ENCODE assay signal across 18 cellular contexts in the genomic region with DNA sequence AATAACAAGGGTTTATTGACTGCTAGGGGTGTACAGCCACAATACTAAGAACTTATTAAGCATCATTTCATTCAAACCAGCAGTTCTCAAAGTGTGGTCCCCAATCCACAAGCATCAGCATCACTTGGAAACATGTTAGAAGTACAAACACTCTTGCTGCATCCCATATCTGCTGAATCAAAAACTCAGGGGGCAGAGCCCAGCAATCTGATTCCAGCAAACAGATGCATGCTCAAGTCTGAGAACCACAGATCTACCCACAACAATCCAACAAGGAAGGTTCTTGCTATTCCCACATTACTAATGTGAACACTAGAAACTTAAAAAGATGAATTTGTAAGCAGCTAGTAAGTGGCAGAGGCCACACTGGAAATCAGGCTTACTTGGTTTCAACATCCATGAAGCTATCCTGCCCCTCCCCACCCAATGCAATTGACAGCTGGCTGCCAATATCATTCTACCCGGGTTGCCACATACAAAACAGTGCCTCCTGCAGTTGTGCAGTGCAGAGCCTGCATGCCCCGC. TPM values are rescaled to one million over a fixed set of nuclear protein-coding genes. Genes with fewer than 3 reads are reported as not detected.
DNase-seq lines count a peak whose midpoint lies in the region; ATAC-seq and TF ChIP-seq lines count a peak whose summit lies in the region.
"Had no signal": no experiment of that assay in that cellular context is flagged by ENCODE, and none has a peak within 500 bp of the region (broad histone marks: within the 10 kb centered on the region; RNA-seq: fewer than 3 reads in every experiment).

No MANE protein-coding gene starts in this region.

- ATAC-seq in GM23338, result no peak
- no peak for ATAC-seq in GM19023 (IDR thresholded peaks at IDR 0.05; ENCODE audit: unreplicated experiment)
- no peak for ATAC-seq in natural killer cell
- ATAC-seq in GM19397 (IDR thresholded peaks at IDR 0.05; ENCODE audit: unreplicated experiment), result no peak
- ATAC-seq: A549 had no signal

- peaks cover 7% of the 10 kb centered on the region for H3K4me1 ChIP-seq in GM23338 (ENCODE audit: insufficient read depth)
- no peaks in the 10 kb centered on the region for H3K4me1 ChIP-seq in OCI-LY1 (ENCODE audit: insufficient read depth, low read length, severe bottlenecking)
- H3K4me1 ChIP-seq in endodermal cell (ENCODE audit: control insufficient read depth, insufficient read depth, low read length), result peaks cover 7% of the 10 kb centered on the region
- H3K4me1 ChIP-seq: A549, BE2C, HAP-1 had no signal

- no peaks in the 10 kb centered on the region for H3K9me3 Mint-ChIP-seq in GM23338
- H3K9me3 Mint-ChIP-seq in endodermal cell, result no peaks in the 10 kb centered on the region
- H3K9me3 Mint-ChIP-seq in natural killer cell, result no peaks in the 10 kb centered on the region
- H3K9me3 Mint-ChIP-seq: IgD-negative memory B cell had no signal

- H3K27me3 ChIP-seq in GM23338 (ENCODE audit: insufficient read depth), result peaks cover under 1% of the 10 kb centered on the region
- no peaks in the 10 kb centered on the region for H3K27me3 ChIP-seq in OCI-LY1 (ENCODE audit: insufficient read depth, low read length)
- H3K27me3 ChIP-seq in endodermal cell (ENCODE audit: control insufficient read depth, insufficient read depth, low read length, poor library complexity, severe bottlenecking), result peaks cover 32% of the 10 kb centered on the region

- H3K79me2 ChIP-seq in GM23338 (replicated peaks; ENCODE audit: insufficient read depth), result no peaks in the 10 kb centered on the region
- H3K79me2 ChIP-seq in OCI-LY1 (ENCODE audit: insufficient read depth, low read length), result no peaks in the 10 kb centered on the region

- no peaks in the 10 kb centered on the region for H3K9me2 ChIP-seq in GM23338 (ENCODE audit: insufficient read depth)
- H3K9me2 ChIP-seq in OCI-LY1 (ENCODE audit: low read depth, low read length), result no peaks in the 10 kb centered on the region

- peak; percentile 17 to 29; a peak in 2 of 4 replicates for TF ChIP-seq CTCF in GM23338 (conservative IDR thresholded peaks at IDR 0.05; ENCODE audit: low read depth in 2 of 2)
- TF ChIP-seq CTCF in OCI-LY1 (IDR thresholded peaks at IDR 0.05; ENCODE audit: low read length), result peak; percentile 11; the same call in 1 of the 2 replicates
- TF ChIP-seq CTCF in endodermal cell (conservative IDR thresholded peaks at IDR 0.05), result peak; percentile 46
- TF ChIP-seq CTCF in natural killer cell (IDR thresholded peaks at IDR 0.05), result no peak

- H3K9ac ChIP-seq in OCI-LY1 (ENCODE audit: low read length) (no peak overlapping the region), endodermal cell (ENCODE audit: extremely low read depth, low read length, poor library complexity, severe bottlenecking) (no peak overlapping the region)

- DNase-seq in GM23338 (ENCODE audit: low spot score) (peak; percentile 9), endodermal cell (no peak), natural killer cell (no peak)
- no peak for DNase-seq in NK-92 treated with Interleukin-12 subunit alpha and Interleukin-12 subunit beta, amount 100 ng/mL, for 24 hours (lab: John Stamatoyannopoulos, UW)
- DNase-seq: BE2C; CD4-positive, alpha-beta memory T cell; DMS79; EL; GOT3 had no signal

- H4K20me1 ChIP-seq in GM23338 (replicated peaks; ENCODE audit: insufficient read depth) (no peaks in the 10 kb centered on the region), OCI-LY1 (ENCODE audit: insufficient read depth, low read length) (no peaks in the 10 kb centered on the region)

- H3K4me2 ChIP-seq in GM23338 (no peak overlapping the region), OCI-LY1 (ENCODE audit: low read length) (no peak overlapping the region)
- H3K4me2 ChIP-seq: A549 had no signal

- H3K9me3 ChIP-seq in OCI-LY1 (ENCODE audit: low read length) (no peaks in the 10 kb centered on the region), endodermal cell (ENCODE audit: control insufficient read depth, low read length) (no peaks in the 10 kb centered on the region)
- H3K9me3 ChIP-seq: A549, BE2C, HAP-1 had no signal

- H3F3A ChIP-seq in GM23338 (replicated peaks; ENCODE audit: low read depth) (no peaks in the 10 kb centered on the region), OCI-LY1 (ENCODE audit: insufficient read depth, low read length) (no peaks in the 10 kb centered on the region)

- H3K4me3 ChIP-seq in GM23338 (no peak overlapping the region), OCI-LY1 (ENCODE audit: low read depth, low read length, poor library complexity, severe bottlenecking) (no peak overlapping the region), endodermal cell (ENCODE audit: low read length) (no peak overlapping the region)
- H3K4me3 ChIP-seq: A549, HAP-1 had no signal

- no peaks in the 10 kb centered on the region for H3K36me3 Mint-ChIP-seq in GM23338 (ENCODE audit: low read depth)
- no peaks in the 10 kb centered on the region for H3K36me3 Mint-ChIP-seq in endodermal cell (ENCODE audit: low read depth)
- H3K36me3 Mint-ChIP-seq in natural killer cell, result no peaks in the 10 kb centered on the region
- H3K36me3 Mint-ChIP-seq: CD4-positive, alpha-beta memory T cell had no signal

- H3K36me3 ChIP-seq in GM23338 (ENCODE audit: insufficient read depth) (no peaks in the 10 kb centered on the region), OCI-LY1 (ENCODE audit: insufficient read depth, low read length) (no peaks in the 10 kb centered on the region), endodermal cell (ENCODE audit: control insufficient read depth, insufficient read depth, low read length) (no peaks in the 10 kb centered on the region)
- H3K36me3 ChIP-seq: BE2C, HAP-1 had no signal

- intact Hi-C loops in natural killer cell (cut with micrococcal nuclease), result no loop called here

- H3K4me1 Mint-ChIP-seq in GM23338, result peaks cover 12% of the 10 kb centered on the region
- H3K4me1 Mint-ChIP-seq in endodermal cell, result peaks cover 16% of the 10 kb centered on the region
- peaks cover 10 to 11% of the 10 kb centered on the region in 2 donors for H3K4me1 Mint-ChIP-seq in natural killer cell

- 60% methylated on average over 1 of the region's 2 CpGs; no CpG with 5 or more reads in 1 of the 2 experiments for WGBS in endodermal cell (ENCODE audit: insufficient coverage in 1 of 2, insufficient read length in 1 of 2), 2 experiments

- peaks cover 8% of the 10 kb centered on the region for H3K27me3 Mint-ChIP-seq in GM23338 (ENCODE audit: insufficient read depth, low read depth, poor library complexity)
- H3K27me3 Mint-ChIP-seq in endodermal cell (ENCODE audit: insufficient read depth), result peaks cover 22% of the 10 kb centered on the region
- H3K27me3 Mint-ChIP-seq in natural killer cell (ENCODE audit: low read depth in 2 of 2), result peaks cover 15 to 17% of the 10 kb centered on the region in 2 donors

- H3K4me3 Mint-ChIP-seq in GM23338 (no peak overlapping the region), endodermal cell (no peak overlapping the region), natural killer cell (no peak overlapping the region)
- H3K4me3 Mint-ChIP-seq: IgD-negative memory B cell had no signal

- H3K27ac ChIP-seq in GM23338 (ENCODE audit: low read depth) (no peak overlapping the region), OCI-LY1 (ENCODE audit: low read depth, low read length, poor library complexity, severe bottlenecking) (no peak overlapping the region), endodermal cell (ENCODE audit: low read depth, low read length) (no peak overlapping the region)
- H3K27ac ChIP-seq: A549, C4-2B had no signal

- H2AFZ ChIP-seq in GM23338 (no peak overlapping the region), OCI-LY1 (ENCODE audit: low read length) (no peak overlapping the region)

- H3K27ac Mint-ChIP-seq in GM23338 (no peak overlapping the region), endodermal cell (no peak overlapping the region), natural killer cell (no peak overlapping the region)
- H3K27ac Mint-ChIP-seq: CD4-positive, alpha-beta memory T cell; IgD-negative memory B cell had no signal

RNA-seq across cellular contexts. Expression of a gene that starts 6.2 kb away (rescaled TPM):
- total RNA-seq in GM23338 (2014; rRNA removed; shearing (Covaris generic)), result not detected in 2 replicates
- polyA plus RNA-seq in GM23338 (2016; fragmentation: Nextera tagmentation; extraction: Ambion mirVana), result not detected in 2 replicates
- not detected for total RNA-seq in endodermal cell
- polyA plus RNA-seq in endodermal cell (2013, experiment 1 of 2), result not detected
- not detected for polyA plus RNA-seq in endodermal cell (2013, experiment 2 of 2)
- not detected for total RNA-seq in natural killer cell
- total RNA-seq: CD4-positive, alpha-beta memory T cell; HT1080 had no signal
- polyA plus RNA-seq: AG04450; CD4-positive, alpha-beta memory T cell; IgD-negative memory B cell had no signal

RNA-seq across cellular contexts. Expression of a gene that starts 16.9 kb away (rescaled TPM):
- not detected in 2 replicates for total RNA-seq in GM23338 (2014; rRNA removed; shearing (Covaris generic))
- not detected in 2 replicates for polyA plus RNA-seq in GM23338 (2016; fragmentation: Nextera tagmentation; extraction: Ambion mirVana)
- total RNA-seq in endodermal cell (not detected), natural killer cell (1 to 10 TPM in 1 of 3 donors, under 1 TPM in 1, not detected in 1; 0.27 to 1.8 TPM)
- not detected for polyA plus RNA-seq in endodermal cell (2013, experiment 1 of 2)
- polyA plus RNA-seq in endodermal cell (2013, experiment 2 of 2), result not detected
- total RNA-seq: HT1080 had no signal
- polyA plus RNA-seq: A549, AG04450 had no signal

RNA-seq across cellular contexts. Expression of a gene that starts 45.1 kb away (rescaled TPM):
- not detected in 2 replicates for total RNA-seq in GM23338 (2014; rRNA removed; shearing (Covaris generic))
- not detected in 2 replicates for polyA plus RNA-seq in GM23338 (2016; fragmentation: Nextera tagmentation; extraction: Ambion mirVana)
- not detected for total RNA-seq in endodermal cell
- not detected for polyA plus RNA-seq in endodermal cell (2013, experiment 1 of 2)
- polyA plus RNA-seq in endodermal cell (2013, experiment 2 of 2), result not detected
- 1 to 10 TPM in 1 of 3 donors, under 1 TPM in 2; 0.63 to 1.4 (median 0.66) TPM for total RNA-seq in natural killer cell
- total RNA-seq: HT1080 had no signal
- polyA plus RNA-seq: AG04450, IgD-negative memory B cell had no signal
